Comparison of ENCODE assay signal across 1 cellular context in genomic region chr12:52244615-52244994, GRCh38.
TF ChIP-seq lines count a peak whose summit lies in the region.

No MANE protein-coding gene starts in this region.

TF ChIP-seq in HEK293, 187 proteins besides CTCF, POLR2A, EP300 and RAD21 (continued from another document):
- TF ChIP-seq PATZ1 (tag by site-specific recombination; IDR thresholded peaks at IDR 0.05): no peak
- TF ChIP-seq ZNF362 (tag by site-specific recombination; IDR thresholded peaks at IDR 0.05): no peak
- no peak for TF ChIP-seq GFI1B (tag by site-specific recombination; IDR thresholded peaks at IDR 0.05)
